Comparison of ENCODE assay signal across 27 cellular contexts in genomic region chr2:13667415-13667757, GRCh38.
DNase-seq lines count a peak whose midpoint lies in the region; ATAC-seq lines count a peak whose summit lies in the region.
"Had no signal": no experiment of that assay in that cellular context is flagged by ENCODE, and none has a peak within 500 bp of the region (broad histone marks: within the 10 kb centered on the region; RNA-seq: fewer than 3 reads in every experiment).

No MANE protein-coding gene starts in this region.

- intact Hi-C loops in Right ventricle myocardium inferior (cut with DNase I) = no loop called here

- DNase-seq in NCI-H1105 treated with DMSO at 0.1 percent for 48 hours (lab: John Stamatoyannopoulos, UW) = no peak
- DNase-seq in Right ventricle myocardium inferior (ENCODE audit: missing footprints) = no peak
- no peak for DNase-seq in NCI-H1417 (lab: John Stamatoyannopoulos, UW)
- no peak for DNase-seq in islet precursor cell
- DNase-seq: activated CD4-positive, alpha-beta T cell treated with anti-CD3 and anti-CD28 coated beads for 36 hours; activated CD8-positive, alpha-beta T cell treated with anti-CD3 and anti-CD28 coated beads, Interleukin-2, amount 10 ng/mL, durations not matched to agents 7 days and 5 days; activated naive CD4-positive, alpha-beta T cell treated with anti-CD3 and anti-CD28 coated beads, Interleukin-2, amount 10 ng/mL, durations not matched to agents 7 days and 5 days; amniotic stem cell; cerebellar nuclear complex; dermis blood vessel endothelial cell; foreskin fibroblast; KG1; left ventricle myocardium inferior; mesenchymal stem cell; NCI-H1436 treated with DMSO at 0.1 percent for 48 hours; NCI-H2107; NCI-H446; NCI-H774; ovary; stimulated activated CD4-positive, alpha-beta T cell treated with anti-CD3 and anti-CD28 coated beads, Interleukin-15, amount 100 ng/mL, for 24 hours; upper lobe of right lung had no signal

- ATAC-seq in GM19397 (IDR thresholded peaks at IDR 0.05; ENCODE audit: unreplicated experiment) (peak; percentile 18), HG02588 (IDR thresholded peaks at IDR 0.05; ENCODE audit: unreplicated experiment) (peak; percentile 15), HG03342 (IDR thresholded peaks at IDR 0.05; ENCODE audit: unreplicated experiment) (peak; percentile 8), Right ventricle myocardium inferior (no peak)
- ATAC-seq: activated CD4-positive, alpha-beta T cell treated with anti-CD3 and anti-CD28 coated beads for 36 hours; activated CD8-positive, alpha-beta T cell treated with anti-CD3 and anti-CD28 coated beads, Interleukin-2, amount 10 ng/mL, durations not matched to agents 7 days and 5 days; activated T-helper 17 cell treated with anti-CD3 and anti-CD28 coated beads, Interleukin-2, amount 50 U/mL, for 72 hours; esophagus mucosa; stimulated activated effector memory CD8-positive, alpha-beta T cell treated with anti-CD3 and anti-CD28 coated beads, Interleukin-12 subunit alpha, Interleukin-12 subunit beta, amount 100 ng/mL, for 72 hours; upper lobe of right lung had no signal
